20 cellular contexts compared by ENCODE assay signal in the genomic region with DNA sequence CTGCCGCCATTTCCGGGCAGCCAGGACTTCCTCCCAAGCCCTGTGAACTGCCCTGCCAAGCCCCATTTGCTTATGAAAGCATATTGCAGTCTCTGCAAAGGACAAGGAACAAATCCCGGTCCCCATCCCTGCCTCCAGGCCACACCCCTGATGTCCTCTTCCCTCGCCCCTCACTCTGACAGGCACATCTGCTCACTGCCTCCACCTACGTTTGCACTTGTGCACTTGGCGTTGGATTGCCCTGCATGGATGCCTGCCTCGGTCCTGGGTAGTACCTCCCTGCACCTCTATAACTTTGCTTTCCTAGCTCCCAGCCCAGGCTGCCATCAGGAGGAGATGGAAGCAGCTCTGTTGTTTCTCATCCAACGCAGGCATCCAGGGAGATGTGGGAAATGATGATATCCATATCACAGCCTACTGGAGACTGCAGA. TPM values are rescaled to one million over a fixed set of nuclear protein-coding genes. Genes with fewer than 3 reads are reported as not detected.
DNase-seq lines count a peak whose midpoint lies in the region; ATAC-seq, FAIRE-seq and TF ChIP-seq lines count a peak whose summit lies in the region.
"Had no signal": no experiment of that assay in that cellular context is flagged by ENCODE, and none has a peak within 500 bp of the region (broad histone marks: within the 10 kb centered on the region; RNA-seq: fewer than 3 reads in every experiment).

No MANE protein-coding gene starts in this region.

- no peaks in the 10 kb centered on the region for H4K20me1 ChIP-seq in SK-N-SH (ENCODE audit: insufficient read depth)
- no peaks in the 10 kb centered on the region for H4K20me1 ChIP-seq in H1 (replicated peaks in 1 of 2; ENCODE audit: control insufficient read depth in 1 of 2, insufficient read depth in 2 of 2, low read length in 2 of 2)

- H4K91ac ChIP-seq in H1 (replicated peaks; ENCODE audit: insufficient read length, low read length) (no peak overlapping the region), trophoblast cell (ENCODE audit: low read depth, low read length) (peak overlapping the region; percentile 88)

- DNase-seq in SK-N-SH = no peak
- DNase-seq in RWPE1 (ENCODE audit: low spot score) = no peak
- DNase-seq in H1 (ENCODE audit: low read depth in 1 of 2, low spot score in 2 of 2) = no peak
- DNase-seq in trophoblast cell = no peak
- DNase-seq: C1 segment of cervical spinal cord, GDM1, GOT3, HFFc6, IMR-90, Karpas-422, MM.1S, NCI-H1092 treated with DMSO at 0.1 percent for 48 hours, NCI-H2081 treated with DMSO at 0.1 percent for 48 hours, NCI-H226 had no signal

- H3K23ac ChIP-seq in H1 (ENCODE audit: insufficient read length) (no peak overlapping the region), trophoblast cell (ENCODE audit: low read length) (no peak overlapping the region)

- no peak for TF ChIP-seq RAD21 in SK-N-SH (IDR thresholded peaks at IDR 0.05; ENCODE audit: low read length)
- 0 out of 4 replicates have a peak, but pooled peaks of 1 of the 2 experiments have one; percentile 21 for TF ChIP-seq RAD21 in H1 (IDR thresholded peaks at IDR 0.05 in 1 of 2, conservative IDR thresholded peaks at IDR 0.05 in 1 of 2; ENCODE audit: low read depth in 2 of 2, low read length in 2 of 2)

- H4K8ac ChIP-seq in H1 (ENCODE audit: extremely low read depth, insufficient read depth, low read length) = no peak overlapping the region; the same call in 1 of the 2 replicates
- H4K8ac ChIP-seq in trophoblast cell (ENCODE audit: low read depth, low read length) = peak overlapping the region; percentile 47

- H2BK120ac ChIP-seq in H1 (replicated peaks; ENCODE audit: low read depth, low read length) (no peak overlapping the region), trophoblast cell (ENCODE audit: insufficient read depth, low read length, poor library complexity) (peak overlapping the region; percentile 70)

- H2BK20ac ChIP-seq in H1 (ENCODE audit: low read length) = no peak overlapping the region

- H3K4ac ChIP-seq in H1 (replicated peaks; ENCODE audit: insufficient read length, low read depth, low read length) (no peak overlapping the region), trophoblast cell (ENCODE audit: low read depth, low read length) (no peak overlapping the region)

- H3K4me3 ChIP-seq in SK-N-SH (ENCODE audit: low read depth in 2 of 2, low read length in 1 of 2) (no peak overlapping the region), H1 (ENCODE audit: extremely low read depth in 1 of 4, insufficient read depth in 2 of 4, low read depth in 3 of 4, low read length in 4 of 4) (no peak overlapping the region), trophoblast cell (ENCODE audit: low read depth, low read length) (no peak overlapping the region)
- H3K4me3 ChIP-seq: GM12878 had no signal

- H3K27me3 ChIP-seq in SK-N-SH (ENCODE audit: insufficient read depth) (no peaks in the 10 kb centered on the region), H1 (replicated peaks in 1 of 4; ENCODE audit: control insufficient read depth in 3 of 4, extremely low read depth in 1 of 4, insufficient read depth in 3 of 4, low read length in 3 of 4) (no peaks in the 10 kb centered on the region), trophoblast cell (ENCODE audit: insufficient read depth, low read length) (no peaks in the 10 kb centered on the region)

- H3K4me1 ChIP-seq in SK-N-SH (ENCODE audit: control insufficient read depth in 1 of 2, insufficient read depth in 2 of 2, low read depth in 1 of 2, low read length in 1 of 2) = peaks cover 0 to under 1% of the 10 kb centered on the region in 2 experiments; a peak in 1 of 4 replicates
- H3K4me1 ChIP-seq in H1 (replicated peaks in 1 of 4; ENCODE audit: control insufficient read depth in 3 of 4, insufficient read depth in 4 of 4, low read length in 3 of 4) = peaks cover 0 to 5% (median under 1%) of the 10 kb centered on the region in 4 experiments; a peak in 3 of 7 replicates
- H3K4me1 ChIP-seq in trophoblast cell (ENCODE audit: control insufficient read depth in 1 of 2, insufficient read depth in 2 of 2, low read length in 2 of 2) = peaks cover 33% of the 10 kb centered on the region in 2 experiments

- CTCF ChIA-PET in SK-N-SH (lab: Yijun Ruan, JAX) (interaction anchor here (0.8 to 2.5 kb wide), 8 partner anchors 18 to 721 kb away, joined by 3 to 19 read pairs (median 4); no protein-coding TSS in a partner anchor), RWPE1 (lab: Yijun Ruan, JAX) (interaction anchor here (0.6 to 1.1 kb wide), 3 partner anchors 161 to 372 kb away, joined by 4 to 8 read pairs (median 4); no protein-coding TSS in a partner anchor), H1 (lab: Charles Lee; ENCODE audit: partially characterized antibody) (interaction anchor here (0.9 to 2.6 kb wide), 13 partner anchors 23 to 388 kb away, joined by 3 to 13 read pairs (median 4); no protein-coding TSS in a partner anchor)

- H3K9me2 ChIP-seq in SK-N-SH = no peaks in the 10 kb centered on the region

- H3K14ac ChIP-seq in H1 (ENCODE audit: insufficient read length) (no peak overlapping the region), trophoblast cell (ENCODE audit: low read length) (peak overlapping the region; percentile 47)

- no peaks in the 10 kb centered on the region for H3F3A ChIP-seq in SK-N-SH (replicated peaks; ENCODE audit: insufficient read depth)

- H3K79me1 ChIP-seq in H1 (ENCODE audit: low read depth, low read length) (no peaks in the 10 kb centered on the region), trophoblast cell (ENCODE audit: low read length) (peaks cover 28% of the 10 kb centered on the region)

- no peak overlapping the region for H4K5ac ChIP-seq in H1 (ENCODE audit: insufficient read length, low read depth, low read length)

- H3K23me2 ChIP-seq in H1 (ENCODE audit: low read depth, low read length) = no peaks in the 10 kb centered on the region; the same call in 1 of the 2 replicates

- FAIRE-seq in H1 (lab: Jason Lieb, UNC) = no peak
- FAIRE-seq: A204.1, GM12878 had no signal

- H2BK5ac ChIP-seq in H1 (ENCODE audit: low read depth, low read length) (no peak overlapping the region; the same call in 1 of the 2 replicates), trophoblast cell (ENCODE audit: low read depth, low read length, poor library complexity) (no peak overlapping the region)

- H3K18ac ChIP-seq in H1 (ENCODE audit: extremely low read depth, low read length) (no peak overlapping the region), trophoblast cell (ENCODE audit: low read length) (peak overlapping the region; percentile 58)

- no peak overlapping the region for H2BK12ac ChIP-seq in H1 (ENCODE audit: low read depth, low read length)
- H2BK12ac ChIP-seq in trophoblast cell (ENCODE audit: low read length) = peak overlapping the region; percentile 90

- H3K27ac ChIP-seq in SK-N-SH (ENCODE audit: low read depth in 2 of 2, low read length in 1 of 2) (no peak overlapping the region), RWPE1 (0 out of 2 replicates have a peak overlapping the region, but pooled peaks have one; percentile 19), H1 (ENCODE audit: low read depth, low read length) (no peak overlapping the region), trophoblast cell (ENCODE audit: low read depth, low read length) (no peak overlapping the region)

- H3K36me3 ChIP-seq in SK-N-SH (replicated peaks in 1 of 2; ENCODE audit: control insufficient read depth in 1 of 2, insufficient read depth in 2 of 2, low read length in 1 of 2) (peaks cover 10 to 45% of the 10 kb centered on the region in 2 experiments), H1 (ENCODE audit: control insufficient read depth in 2 of 4, insufficient read depth in 4 of 4, low read length in 3 of 4) (no peaks in the 10 kb centered on the region), trophoblast cell (ENCODE audit: control insufficient read depth in 1 of 2, insufficient read depth in 2 of 2, low read length in 2 of 2) (no peaks in the 10 kb centered on the region)

- no peak overlapping the region for H3K9ac ChIP-seq in SK-N-SH
- H3K9ac ChIP-seq in H1 (replicated peaks in 1 of 4; ENCODE audit: extremely low read depth in 1 of 4, low read depth in 3 of 4, low read length in 3 of 4) = no peak overlapping the region
- H3K9ac ChIP-seq in trophoblast cell (ENCODE audit: low read length) = no peak overlapping the region

- H2AK5ac ChIP-seq in H1 (ENCODE audit: low read depth, low read length) (peak overlapping the region; percentile 66; the same call in 1 of the 2 replicates), trophoblast cell (ENCODE audit: low read length) (peak overlapping the region; percentile 71)

- no peak overlapping the region for H2BK15ac ChIP-seq in H1 (ENCODE audit: low read length)

- H2AFZ ChIP-seq in SK-N-SH (ENCODE audit: low read depth) (no peak overlapping the region), H1 (ENCODE audit: low read length) (0 out of 2 replicates have a peak overlapping the region, but pooled peaks have one; percentile 58), trophoblast cell (ENCODE audit: insufficient read depth, low read length, poor library complexity) (no peak overlapping the region)

- TF ChIP-seq EP300 in SK-N-SH (IDR thresholded peaks at IDR 0.05; ENCODE audit: borderline replicate concordance in 1 of 2, low read depth in 1 of 2, low read length in 1 of 2) (no peak), H1 (IDR thresholded peaks at IDR 0.05; ENCODE audit: borderline replicate concordance in 1 of 2, low read depth in 2 of 2, low read length in 2 of 2) (no peak)

- no peak overlapping the region for H4K12ac ChIP-seq in trophoblast cell (ENCODE audit: low read depth, low read length)

- no peak for TF ChIP-seq POLR2A in H1 (IDR thresholded peaks at IDR 0.05; ENCODE audit: control extremely low read depth in 1 of 2, low read depth in 2 of 2, low read length in 2 of 2)

- TF ChIP-seq CTCF in SK-N-SH (IDR thresholded peaks at IDR 0.05) (no peak), RWPE1 (conservative IDR thresholded peaks at IDR 0.05; ENCODE audit: low read depth) (no peak), H1 (IDR thresholded peaks at IDR 0.05; ENCODE audit: control extremely low read depth in 1 of 3, insufficient read depth in 1 of 3, low read depth in 1 of 3, low read length in 3 of 3) (peak in 2 of 3 experiments; percentile 30 to 42; a peak in 2 of 4 replicates)

- ATAC-seq in SK-N-SH treated with all-trans-retinoic acid at 6 μM for 48 hours (peak; percentile 13), HG02938 (IDR thresholded peaks at IDR 0.05; ENCODE audit: unreplicated experiment) (no peak), GM18517 (IDR thresholded peaks at IDR 0.05; ENCODE audit: unreplicated experiment) (no peak), HG03378 (IDR thresholded peaks at IDR 0.05; ENCODE audit: unreplicated experiment) (no peak)
- ATAC-seq: GM12878 had no signal

- no peak overlapping the region for H3K56ac ChIP-seq in H1 (replicated peaks; ENCODE audit: insufficient read length, low read depth, low read length)

- 67% methylated on average over 6 of the region's 8 CpGs for WGBS in SK-N-SH (ENCODE audit: low lambda C conversion rate)
- WGBS in H1 (ENCODE audit: extremely low coverage in 1 of 2, insufficient coverage in 1 of 2, insufficient read length in 1 of 2, insufficient replicate concordance in 2 of 2, low coverage in 1 of 2, low lambda C conversion rate in 2 of 2, missing lambda C conversion rate in 1 of 2), 2 experiments = 84% methylated on average over 8 of the region's 8 CpGs; no CpG with 5 or more reads in 1 of the 2 experiments
- WGBS in trophoblast cell (ENCODE audit: extremely low coverage, insufficient coverage, insufficient read length) = no CpG with 5 or more reads among the region's 8 CpGs

- no peak overlapping the region for H3K4me2 ChIP-seq in SK-N-SH
- no peak overlapping the region for H3K4me2 ChIP-seq in H1 (ENCODE audit: insufficient read depth in 1 of 2, low read depth in 2 of 2, low read length in 2 of 2)
- no peak overlapping the region for H3K4me2 ChIP-seq in trophoblast cell (ENCODE audit: low read length)

- H3K9me3 ChIP-seq in SK-N-SH (no peaks in the 10 kb centered on the region), H1 (ENCODE audit: insufficient read depth in 2 of 2, low read depth in 1 of 2, low read length in 1 of 2) (no peaks in the 10 kb centered on the region), trophoblast cell (ENCODE audit: insufficient read depth, low read depth, low read length) (no peaks in the 10 kb centered on the region)

- no peaks in the 10 kb centered on the region for H3K79me2 ChIP-seq in SK-N-SH (ENCODE audit: insufficient read depth)
- H3K79me2 ChIP-seq in H1 (ENCODE audit: control insufficient read depth in 1 of 2, insufficient read depth in 2 of 2, low read length in 2 of 2) = no peaks in the 10 kb centered on the region
- H3K79me2 ChIP-seq in trophoblast cell (ENCODE audit: control insufficient read depth, insufficient read depth, low read length, poor library complexity) = peaks cover 2% of the 10 kb centered on the region

- POLR2A ChIA-PET in SK-N-SH (lab: Yijun Ruan, JAX) = no interaction called here
- POLR2A ChIA-PET in RWPE1 (lab: Yijun Ruan, JAX; ENCODE audit: low non-redundant PET) = no interaction called here
- POLR2A ChIA-PET in H1 (lab: Charles Lee; ENCODE audit: partially characterized antibody) = interaction anchor here (0.6 to 1.9 kb wide), 3 partner anchors 19 to 22 kb away, joined by 3 to 5 read pairs (median 5); a partner anchor contains a TSS

RNA-seq across cellular contexts. Expression of a gene that starts 19.6 kb away (rescaled TPM):
- polyA plus RNA-seq in SK-N-SH (2012; rRNA removed) (4,215 and 4,488 TPM in 2 replicates), H1 (2011; rRNA removed) (904 and 1,463 TPM in 2 replicates)
- polyA plus RNA-seq in SK-N-SH (2012; cell fraction: cytosol; rRNA removed) = 6,617 and 9,342 TPM in 2 replicates
- 1,034 and 1,501 TPM in 2 replicates for polyA plus RNA-seq in SK-N-SH (2012; cell fraction: nucleus; rRNA removed)
- total RNA-seq in H1 (2021; fragmentation: NEBNext Ultra II Directional; extraction: Animal tissue kit (Norgen Biotek cat#: 25700)) = 1,722 and 1,734 TPM in 2 replicates
- polyA plus RNA-seq in H1 (2011; cell fraction: cytosol; rRNA removed) = 2,318 TPM
- 864 TPM for polyA plus RNA-seq in H1 (2011; cell fraction: nucleus; rRNA removed)
- polyA plus RNA-seq in H1 (2012, experiment 1 of 2) = 5,645 to 7,519 TPM (median 6,011 TPM) in 4 replicates
- polyA plus RNA-seq in H1 (2012, experiment 2 of 2) = 6,720 TPM
- polyA plus RNA-seq in H1 (2013, experiment 1 of 2) = 1,743 TPM
- 1,678 TPM for polyA plus RNA-seq in H1 (2013, experiment 2 of 2)
- polyA minus RNA-seq in H1 (2011; rRNA and poly(A)+ RNA removed) = 289 and 451 TPM in 2 replicates
- 359 TPM for polyA minus RNA-seq in H1 (2011; cell fraction: cytosol; rRNA and poly(A)+ RNA removed)
- 406 TPM for polyA minus RNA-seq in H1 (2011; cell fraction: nucleus; rRNA and poly(A)+ RNA removed)
- polyA plus RNA-seq in trophoblast cell (2013) = 1,205 and 1,283 TPM in 2 replicates

Comparison
In these comparisons a context has a peak if more than half of its experiments do, and no peak if none do; other contexts are left out.
1. CTCF ChIP-seq: peak in H1 (2 of 3); none in SK-N-SH (single experiment) and RWPE1 (single experiment).